In the genomic region with DNA sequence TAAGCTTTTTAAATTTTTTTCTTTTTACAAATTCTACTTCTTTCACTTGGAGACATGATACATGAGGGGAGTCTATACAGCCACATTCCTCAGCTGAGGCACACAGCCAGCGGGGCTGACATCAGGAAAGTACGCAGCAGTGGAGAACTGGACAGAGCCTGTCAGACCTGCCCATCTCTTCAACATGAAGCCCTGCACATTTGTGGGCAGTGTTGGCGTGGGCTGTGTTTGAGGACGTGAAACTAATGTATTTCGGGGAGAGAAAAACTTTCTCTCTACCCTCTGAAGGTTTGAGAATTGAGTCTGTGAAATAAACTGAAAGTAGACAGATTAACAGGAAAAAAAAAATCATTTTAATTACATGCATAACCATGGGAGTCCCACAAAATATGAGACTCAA, we compare ENCODE assay signal across 10 cellular contexts.
"Had no signal": no experiment of that assay in that cellular context is flagged by ENCODE, and none has a peak within 500 bp of the region (broad histone marks: within the 10 kb centered on the region; RNA-seq: fewer than 3 reads in every experiment).

No MANE protein-coding gene starts in this region.

- H3K4me1 ChIP-seq: gastrocnemius medialis, tibial nerve had no signal

- ATAC-seq: activated naive CD8-positive, alpha-beta T cell treated with anti-CD3 and anti-CD28 coated beads, Interleukin-2, amount 50 U/mL, for 24 hours; activated T-cell treated with anti-CD3 and anti-CD28 coated beads, Interleukin-2, amount 50 U/mL, for 72 hours; gastrocnemius medialis; left ventricle myocardium superior; stimulated activated effector memory CD8-positive, alpha-beta T cell treated with anti-CD3 and anti-CD28 coated beads, Interleukin-12 subunit alpha, Interleukin-12 subunit beta, amount 100 ng/mL, for 72 hours had no signal

- H3K4me3 ChIP-seq: gastrocnemius medialis, smooth muscle cell, tibial nerve had no signal

- H3K9me3 ChIP-seq: gastrocnemius medialis had no signal

- H3K27ac ChIP-seq: gastrocnemius medialis, tibial nerve had no signal

- DNase-seq: activated CD4-positive, alpha-beta memory T cell treated with anti-CD3 and anti-CD28 coated beads for 36 hours; activated gamma-delta T cell treated with Interleukin-2 at 50 U/mL for 16 hours; activated naive CD8-positive, alpha-beta T cell treated with anti-CD3 and anti-CD28 coated beads, Interleukin-2, amount 50 U/mL, for 24 hours; activated T-cell treated with anti-CD3 and anti-CD28 coated beads, Interleukin-2, amount 50 U/mL, for 72 hours; effector CD4-positive, alpha-beta T cell; gastrocnemius medialis; left ventricle myocardium superior had no signal
